ENCODE assay signal across 8 cellular contexts in the genomic region with DNA sequence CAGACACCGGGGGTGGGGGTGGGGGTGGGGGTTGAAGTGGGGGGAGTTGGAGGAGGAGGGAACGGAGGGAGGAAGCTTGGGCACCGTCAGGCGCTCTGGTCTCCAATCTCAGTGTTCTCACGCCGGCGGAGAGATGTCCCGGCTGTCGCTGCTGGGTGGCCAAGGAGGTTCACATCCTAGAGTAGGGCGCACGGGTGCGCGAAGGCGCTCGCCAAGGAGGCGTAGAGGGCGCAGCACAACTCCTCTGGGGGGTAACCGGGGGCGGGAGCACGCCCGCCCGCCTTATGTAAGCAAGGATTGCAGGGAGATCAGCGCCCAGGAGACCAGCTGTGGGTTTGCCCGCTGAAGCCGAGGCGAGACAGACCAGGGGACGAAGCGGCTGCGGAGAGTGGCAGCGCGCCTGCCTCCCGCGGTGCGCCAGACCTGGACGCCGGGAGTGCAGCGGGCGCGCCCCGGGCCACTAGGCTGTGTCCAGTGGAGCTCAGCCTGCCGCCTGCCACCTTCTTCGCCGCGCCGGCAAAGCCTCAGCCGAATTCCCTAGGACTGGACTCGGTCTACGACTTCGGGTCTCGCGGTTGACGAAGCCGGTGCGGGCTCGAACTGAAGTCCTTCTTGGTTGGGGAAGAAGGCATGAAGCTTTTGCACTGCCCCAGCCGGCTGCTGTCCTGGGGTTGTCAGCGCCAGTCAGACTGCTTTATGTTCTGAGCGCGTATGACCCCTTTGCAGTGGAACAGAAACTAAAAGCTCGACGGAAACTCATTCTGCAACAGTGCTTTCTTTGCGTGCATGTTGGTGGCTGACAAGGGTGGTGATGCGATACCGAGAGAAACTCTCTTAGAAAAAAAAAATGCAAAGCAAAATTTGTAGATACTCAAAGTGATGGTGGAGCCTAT. TPM values are rescaled to one million over a fixed set of nuclear protein-coding genes. Genes with fewer than 3 reads are reported as not detected.
DNase-seq lines count a peak whose midpoint lies in the region; ATAC-seq and TF ChIP-seq lines count a peak whose summit lies in the region.

No MANE protein-coding gene starts in this region.

- H3K27ac ChIP-seq in neutrophil: no peak overlapping the region

- peak overlapping the region; percentile 39 to 47 for H3K4me3 ChIP-seq in neutrophil (ENCODE audit: low read depth in 1 of 2, low read length in 1 of 2)

- H3K4me1 ChIP-seq in neutrophil (ENCODE audit: control insufficient read depth in 1 of 2, insufficient read depth in 1 of 2, low read depth in 1 of 2, low read length in 1 of 2): peaks cover 5 to 14% of the 10 kb centered on the region in 2 experiments

- ATAC-seq in GM19452 (IDR thresholded peaks at IDR 0.05; ENCODE audit: unreplicated experiment) (peak; percentile 95), HG03460 (IDR thresholded peaks at IDR 0.05; ENCODE audit: unreplicated experiment) (peak; percentile 97)

- intact Hi-C loops in head of caudate nucleus (cut with DNase I): loop anchor here (5.0 kb wide), 2 partner anchors 187 to 382 kb away; no protein-coding TSS in a partner anchor

- H3K27me3 ChIP-seq in neutrophil: peaks cover 80% of the 10 kb centered on the region

- no peaks in the 10 kb centered on the region for H3K36me3 ChIP-seq in neutrophil

- TF ChIP-seq CTCF in neutrophil (IDR thresholded peaks at IDR 0.05): no peak

- no peaks in the 10 kb centered on the region for H3K9me3 ChIP-seq in neutrophil

- peak; percentile 15 for DNase-seq in Daoy (ENCODE audit: low read depth)
- DNase-seq in activated T-cell treated with anti-CD3 and anti-CD28 coated beads, Interleukin-2, amount 50 U/mL, for 48 hours: peak; percentile 34 to 44
- DNase-seq in head of caudate nucleus: peak; percentile 54 to 92 (median 82)
- DNase-seq in effector CD4-positive, alpha-beta T cell: no peak
- no peak for DNase-seq in NCI-H187 (lab: John Stamatoyannopoulos, UW)

RNA-seq across cellular contexts. Expression of a gene that starts 0.7 kb away (rescaled TPM):
- not detected in 2 replicates for total RNA-seq in Daoy (2014; rRNA removed; shearing (Covaris generic))

Comparison
In these comparisons a context has a peak if more than half of its experiments do, and no peak if none do; other contexts are left out.
1. DNase-seq: peak in Daoy (single experiment), activated T-cell treated with anti-CD3 and anti-CD28 coated beads, Interleukin-2, amount 50 U/mL, for 48 hours (2 of 2) and head of caudate nucleus (42 of 42); none in effector CD4-positive, alpha-beta T cell (single experiment) and NCI-H187 (0 of 2).